Comparison of ENCODE assay signal across 12 cellular contexts in genomic region chr3:169627789-169628188, GRCh38. TPM values are rescaled to one million over a fixed set of nuclear protein-coding genes. Genes with fewer than 3 reads are reported as not detected.
"Had no signal": no experiment of that assay in that cellular context is flagged by ENCODE, and none has a peak within 500 bp of the region (broad histone marks: within the 10 kb centered on the region; RNA-seq: fewer than 3 reads in every experiment).

No MANE protein-coding gene starts in this region.

- H3K9me3 ChIP-seq: psoas muscle, sigmoid colon had no signal

- DNase-seq: activated CD4-positive, alpha-beta T cell treated with anti-CD3 and anti-CD28 coated beads, Interleukin-2, amount 10 ng/mL, durations not matched to agents 7 days and 5 days; activated CD4-positive, CD25-positive, alpha-beta regulatory T cell; effector memory CD4-positive, alpha-beta T cell; hippocampal formation; left colon; mesenchymal stem cell; occipital lobe; psoas muscle; sigmoid colon; stimulated activated naive CD8-positive, alpha-beta T cell treated with anti-CD3 and anti-CD28 coated beads, Interleukin-15, Interleukin-2, amounts not matched to agents 100 U/mL and 50 U/mL, for 24 hours; T-helper 17 cell had no signal

- H3K36me3 ChIP-seq: sigmoid colon had no signal

- H3K27me3 ChIP-seq: sigmoid colon had no signal

- H3K27ac ChIP-seq: psoas muscle, sigmoid colon had no signal

- ATAC-seq: left colon; psoas muscle; stimulated activated naive CD8-positive, alpha-beta T cell treated with anti-CD3 and anti-CD28 coated beads, Interleukin-15, Interleukin-2, amounts not matched to agents 100 U/mL and 50 U/mL, for 24 hours; T-helper 17 cell had no signal

- H3K4me1 ChIP-seq: psoas muscle, sigmoid colon had no signal

- H3K4me3 ChIP-seq: psoas muscle, sigmoid colon had no signal

RNA-seq across cellular contexts. Expression of gene MECOM, which starts 35.7 kb away (rescaled TPM):
- total RNA-seq: activated CD4-positive, alpha-beta T cell treated with anti-CD3 and anti-CD28 coated beads, Interleukin-2, amount 10 ng/mL, durations not matched to agents 7 days and 5 days; activated CD8-positive, alpha-beta memory T cell treated with anti-CD3 and anti-CD28 coated beads for 36 hours had no signal
